Comparison of ENCODE assay signal across 8 cellular contexts in the genomic region with DNA sequence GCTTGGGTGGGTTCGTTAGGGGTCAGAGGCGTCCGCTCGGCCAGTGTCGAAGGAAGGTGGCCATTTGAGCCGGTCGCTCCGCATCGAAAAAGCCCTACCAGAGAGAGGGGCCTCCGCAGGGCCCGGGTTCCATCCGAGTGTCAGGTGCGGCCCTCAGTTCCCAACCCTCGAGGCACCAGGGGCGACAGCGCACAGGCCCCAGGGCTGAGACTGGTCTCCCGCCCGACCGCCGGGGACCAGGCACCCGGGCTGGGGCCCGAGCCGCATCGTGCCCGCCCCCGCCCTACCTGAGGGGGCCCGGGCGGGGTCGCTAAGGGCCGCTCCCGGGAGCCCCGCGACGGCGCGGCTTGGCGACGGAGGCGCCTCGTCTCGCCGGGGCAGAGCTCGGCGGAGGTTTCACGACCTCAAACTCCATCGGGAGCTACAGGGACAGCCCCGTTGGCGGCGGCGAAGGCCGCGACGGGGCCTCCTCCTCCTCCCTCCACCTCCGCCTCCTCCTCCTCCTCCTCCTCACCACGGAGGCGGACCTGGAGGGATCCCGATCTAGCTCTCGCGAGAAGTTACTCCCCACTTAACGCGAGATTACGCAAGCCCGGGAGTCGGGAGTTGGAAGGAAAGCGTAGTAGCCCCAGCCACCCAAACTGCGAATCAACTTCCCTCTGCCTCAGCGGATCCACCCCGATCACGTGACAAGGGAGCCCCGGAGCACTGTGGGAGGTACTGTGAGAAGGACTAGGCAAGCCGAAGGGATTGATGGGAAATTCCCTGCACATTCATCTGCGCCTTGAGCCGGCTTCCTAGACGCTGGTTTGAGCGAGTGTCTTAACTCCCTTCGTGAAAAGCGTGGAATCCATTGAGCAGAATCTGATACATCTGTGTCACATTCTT. TPM values are rescaled to one million over a fixed set of nuclear protein-coding genes. Genes with fewer than 3 reads are reported as not detected.
DNase-seq lines count a peak whose midpoint lies in the region; ATAC-seq and TF ChIP-seq lines count a peak whose summit lies in the region.

A gene with protein sequence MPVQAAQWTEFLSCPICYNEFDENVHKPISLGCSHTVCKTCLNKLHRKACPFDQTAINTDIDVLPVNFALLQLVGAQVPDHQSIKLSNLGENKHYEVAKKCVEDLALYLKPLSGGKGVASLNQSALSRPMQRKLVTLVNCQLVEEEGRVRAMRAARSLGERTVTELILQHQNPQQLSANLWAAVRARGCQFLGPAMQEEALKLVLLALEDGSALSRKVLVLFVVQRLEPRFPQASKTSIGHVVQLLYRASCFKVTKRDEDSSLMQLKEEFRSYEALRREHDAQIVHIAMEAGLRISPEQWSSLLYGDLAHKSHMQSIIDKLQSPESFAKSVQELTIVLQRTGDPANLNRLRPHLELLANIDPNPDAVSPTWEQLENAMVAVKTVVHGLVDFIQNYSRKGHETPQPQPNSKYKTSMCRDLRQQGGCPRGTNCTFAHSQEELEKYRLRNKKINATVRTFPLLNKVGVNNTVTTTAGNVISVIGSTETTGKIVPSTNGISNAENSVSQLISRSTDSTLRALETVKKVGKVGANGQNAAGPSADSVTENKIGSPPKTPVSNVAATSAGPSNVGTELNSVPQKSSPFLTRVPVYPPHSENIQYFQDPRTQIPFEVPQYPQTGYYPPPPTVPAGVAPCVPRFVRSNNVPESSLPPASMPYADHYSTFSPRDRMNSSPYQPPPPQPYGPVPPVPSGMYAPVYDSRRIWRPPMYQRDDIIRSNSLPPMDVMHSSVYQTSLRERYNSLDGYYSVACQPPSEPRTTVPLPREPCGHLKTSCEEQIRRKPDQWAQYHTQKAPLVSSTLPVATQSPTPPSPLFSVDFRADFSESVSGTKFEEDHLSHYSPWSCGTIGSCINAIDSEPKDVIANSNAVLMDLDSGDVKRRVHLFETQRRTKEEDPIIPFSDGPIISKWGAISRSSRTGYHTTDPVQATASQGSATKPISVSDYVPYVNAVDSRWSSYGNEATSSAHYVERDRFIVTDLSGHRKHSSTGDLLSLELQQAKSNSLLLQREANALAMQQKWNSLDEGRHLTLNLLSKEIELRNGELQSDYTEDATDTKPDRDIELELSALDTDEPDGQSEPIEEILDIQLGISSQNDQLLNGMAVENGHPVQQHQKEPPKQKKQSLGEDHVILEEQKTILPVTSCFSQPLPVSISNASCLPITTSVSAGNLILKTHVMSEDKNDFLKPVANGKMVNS (minus strand): TSS at position 537 of the 888 bp plus-strand sequence. CDS start 7,850 bp downstream, outside the sequence.

- H3K9me3 ChIP-seq in suprapubic skin = no peaks in the 10 kb centered on the region

- WGBS in suprapubic skin = 1% methylated on average over 38 of the region's 77 CpGs

- peak within 1 kb of the TSS; percentile 98 for H3K27ac ChIP-seq in suprapubic skin

- peak within 1 kb of the TSS; percentile 81 for H3K4me3 ChIP-seq in suprapubic skin

- H3K4me1 ChIP-seq in suprapubic skin = peaks cover 39% of the 10 kb centered on the region

- H3K9me3 Mint-ChIP-seq in activated naive CD4-positive, alpha-beta T cell treated with anti-CD3 and anti-CD28 coated beads, Interleukin-2, amount 50 U/mL, for 72 hours = no peaks in the 10 kb centered on the region

- H3K27ac Mint-ChIP-seq in activated naive CD4-positive, alpha-beta T cell treated with anti-CD3 and anti-CD28 coated beads, Interleukin-2, amount 50 U/mL, for 72 hours = peak within 1 kb of the TSS; percentile 96 to 98

- ATAC-seq in HG02610 (IDR thresholded peaks at IDR 0.05; ENCODE audit: unreplicated experiment) = peak; percentile 80
- peak; percentile 90 to 92 for ATAC-seq in activated naive CD4-positive, alpha-beta T cell treated with anti-CD3 and anti-CD28 coated beads, Interleukin-2, amount 50 U/mL, for 72 hours

- TF ChIP-seq CTCF in GM10248 (IDR thresholded peaks at IDR 0.05; ENCODE audit: control extremely low read depth, extremely low read depth, low read depth, missing control alignments) (no peak), suprapubic skin (IDR thresholded peaks at IDR 0.05) (no peak)

- TF ChIP-seq EP300 in suprapubic skin (IDR thresholded peaks at IDR 0.05) = no peak

- peak; percentile 47 to 92 for TF ChIP-seq POLR2A in suprapubic skin (IDR thresholded peaks at IDR 0.05)

- H3K36me3 ChIP-seq in suprapubic skin = peaks cover 5% of the 10 kb centered on the region

- DNase-seq in GM10248 (ENCODE audit: extremely low spot score) (peak; percentile 92), NCI-H1092 treated with DMSO at 0.1 percent for 48 hours (lab: John Stamatoyannopoulos, UW) (peak; percentile 99), SKM-1 (lab: John Stamatoyannopoulos, UW; ENCODE audit: unreplicated experiment) (peak; percentile 99), globus pallidus (ENCODE audit: low spot score) (peak; percentile 100), nucleus accumbens (lab: John Stamatoyannopoulos, UW) (peak; percentile 72 to 100 (median 99)), suprapubic skin (ENCODE audit: low spot score in 2 of 2) (peak; percentile 99 to 100)
- DNase-seq in activated naive CD4-positive, alpha-beta T cell treated with anti-CD3 and anti-CD28 coated beads, Interleukin-2, amount 50 U/mL, for 72 hours (ENCODE audit: low spot score in 2 of 2) = peak; percentile 93 to 99

- POLR2A ChIA-PET in GM10248 (lab: Yijun Ruan, JAX) = interaction anchor here (1.4 kb wide), 1 partner anchor 8 kb away, joined by 4 read pairs; the partner anchor contains the start of gene ZBTB6

- no peaks in the 10 kb centered on the region for H3K27me3 ChIP-seq in suprapubic skin

- CTCF ChIA-PET in GM10248 (lab: Yijun Ruan, JAX) = interaction anchor here (1.2 to 1.4 kb wide), 2 partner anchors 8 to 86 kb away, joined by 4 read pairs; partner anchors contain the start of gene ZBTB6

- peaks cover 8 to 10% of the 10 kb centered on the region in 2 donors for H3K36me3 Mint-ChIP-seq in activated naive CD4-positive, alpha-beta T cell treated with anti-CD3 and anti-CD28 coated beads, Interleukin-2, amount 50 U/mL, for 72 hours

RNA-seq across cellular contexts. Expression of the gene that starts here (rescaled TPM):
- total RNA-seq in activated naive CD4-positive, alpha-beta T cell treated with anti-CD3 and anti-CD28 coated beads, Interleukin-2, amount 50 U/mL, for 72 hours = 10 to 100 TPM; 30.5 to 38.6 TPM
- 10 to 100 TPM; 24.2 to 59.2 (median 28.6) TPM for total RNA-seq in suprapubic skin

Comparison
In these comparisons a context has a peak if more than half of its experiments do, and no peak if none do; other contexts are left out.
1. Peak in every context shown above with its lines: DNase-seq, ATAC-seq, H3K4me3 ChIP-seq and H3K27ac ChIP-seq.